8 cellular contexts compared by ENCODE assay signal in genomic region chr12:115375188-115375991, GRCh38.
DNase-seq lines count a peak whose midpoint lies in the region; ATAC-seq, FAIRE-seq and TF ChIP-seq lines count a peak whose summit lies in the region.

No MANE protein-coding gene starts in this region.

- no peak for TF ChIP-seq CTCF in AG04449 (IDR thresholded peaks at IDR 0.05; ENCODE audit: insufficient read depth, low read length, missing control alignments)

- peak; percentile 92 for ATAC-seq in HG03108 (IDR thresholded peaks at IDR 0.05; ENCODE audit: unreplicated experiment)

- H3K4me3 ChIP-seq in AG04449 (ENCODE audit: low read depth, low read length), result peak overlapping the region; percentile 6; the same call in 1 of the 2 replicates

- peak; percentile 37 for DNase-seq in AG04449 (ENCODE audit: low read depth, low spot score)
- peak; percentile 33 for DNase-seq in GM19239 (ENCODE audit: insufficient read length, low spot score)
- DNase-seq in T1000 (lab: John Stamatoyannopoulos, UW), result peak; percentile 96
- DNase-seq in myocyte (ENCODE audit: low read depth), result peak; percentile 0
- no peak for DNase-seq in NK-92 (lab: John Stamatoyannopoulos, UW; ENCODE audit: unreplicated experiment)
- no peak for DNase-seq in effector CD8-positive, alpha-beta T cell (lab: John Stamatoyannopoulos, UW)
- DNase-seq in NCI-H524 treated with DMSO at 0.1 percent for 48 hours (lab: John Stamatoyannopoulos, UW), result no peak

- FAIRE-seq in GM19239 (lab: Jason Lieb, UNC), result peak; percentile 21

- POLR2A ChIA-PET in AG04449 (lab: Yijun Ruan, JAX), result interaction anchor here (0.8 kb wide), 1 partner anchor 691 kb away, joined by 3 read pairs; the partner anchor contains the start of gene TBX3

- CTCF ChIA-PET in AG04449 (lab: Yijun Ruan, JAX), result interaction anchor here (1.0 kb wide), 1 partner anchor 11 kb away, joined by 3 read pairs; no protein-coding TSS in a partner anchor

Comparison
In these comparisons a context has a peak if more than half of its experiments do, and no peak if none do; other contexts are left out.
1. DNase-seq: peak in AG04449 (single experiment), GM19239 (single experiment), T1000 (single experiment) and myocyte (single experiment); none in NK-92 (single experiment), effector CD8-positive, alpha-beta T cell (single experiment) and NCI-H524 treated with DMSO at 0.1 percent for 48 hours (single experiment).